ENCODE assay signal across 21 cellular contexts in genomic region chr19:18065173-18065495, GRCh38. TPM values are rescaled to one million over a fixed set of nuclear protein-coding genes. Genes with fewer than 3 reads are reported as not detected.
"Had no signal": no experiment of that assay in that cellular context is flagged by ENCODE, and none has a peak within 500 bp of the region (broad histone marks: within the 10 kb centered on the region; RNA-seq: fewer than 3 reads in every experiment).

No MANE protein-coding gene starts in this region.

- H3K27ac Mint-ChIP-seq: nephron; stimulated activated naive CD8-positive, alpha-beta T cell treated with anti-CD3 and anti-CD28 coated beads, Interleukin-15, Interleukin-2, amounts not matched to agents 100 ng/mL and 50 ng/mL, for 24 hours had no signal

- H3K4me1 Mint-ChIP-seq: nephron had no signal

- H3K27me3 Mint-ChIP-seq: naive B cell; stimulated activated naive CD8-positive, alpha-beta T cell treated with anti-CD3 and anti-CD28 coated beads, Interleukin-15, Interleukin-2, amounts not matched to agents 100 ng/mL and 50 ng/mL, for 24 hours had no signal

- DNase-seq: effector memory CD4-positive, alpha-beta T cell; gastrocnemius medialis; heart right ventricle; hypothalamus; kidney glomerular epithelial cell; naive B cell; posterior cingulate gyrus; stimulated activated CD4-positive, alpha-beta T cell treated with anti-CD3 and anti-CD28 coated beads, Interleukin-2, amount 100 ng/mL, for 48 hours; tibial artery; upper lobe of left lung; uterus had no signal

- H3K4me3 Mint-ChIP-seq: nephron; stimulated activated naive CD8-positive, alpha-beta T cell treated with anti-CD3 and anti-CD28 coated beads, Interleukin-15, Interleukin-2, amounts not matched to agents 100 ng/mL and 50 ng/mL, for 24 hours had no signal

- H3K36me3 Mint-ChIP-seq: naive B cell had no signal

- H3K4me3 ChIP-seq: esophagus muscularis mucosa, gastrocnemius medialis, heart right ventricle, right atrium auricular region, smooth muscle cell, tibial artery, upper lobe of left lung, uterus had no signal

- ATAC-seq: heart right ventricle had no signal

- H3K27ac ChIP-seq: esophagus muscularis mucosa, gastrocnemius medialis, heart right ventricle, neutrophil, right atrium auricular region, tibial artery, upper lobe of left lung, uterus had no signal

- H3K4me1 ChIP-seq: esophagus muscularis mucosa, gastrocnemius medialis, heart right ventricle, right atrium auricular region, tibial artery, upper lobe of left lung, uterus had no signal

- FAIRE-seq: endometrium, islet of Langerhans had no signal

- H3K4me2 ChIP-seq: smooth muscle cell had no signal

- H3K36me3 ChIP-seq: esophagus muscularis mucosa, gastrocnemius medialis, neutrophil, right atrium auricular region, tibial artery, upper lobe of left lung, uterus had no signal

- H3K27me3 ChIP-seq: gastrocnemius medialis, right atrium auricular region, upper lobe of left lung, uterus had no signal

- H3K9me3 Mint-ChIP-seq: naive B cell; nephron; stimulated activated naive CD8-positive, alpha-beta T cell treated with anti-CD3 and anti-CD28 coated beads, Interleukin-15, Interleukin-2, amounts not matched to agents 100 ng/mL and 50 ng/mL, for 24 hours had no signal

- H3K9me3 ChIP-seq: esophagus muscularis mucosa, gastrocnemius medialis, heart right ventricle, neutrophil, right atrium auricular region, tibial artery, upper lobe of left lung, uterus had no signal

RNA-seq across cellular contexts. Expression of gene IL12RB1, which starts 21.6 kb away (rescaled TPM):
- total RNA-seq: pulmonary artery endothelial cell, smooth muscle cell, temporal lobe had no signal
- polyA plus RNA-seq: smooth muscle cell had no signal
